ENCODE assay signal across 1 cellular context in the genomic region with DNA sequence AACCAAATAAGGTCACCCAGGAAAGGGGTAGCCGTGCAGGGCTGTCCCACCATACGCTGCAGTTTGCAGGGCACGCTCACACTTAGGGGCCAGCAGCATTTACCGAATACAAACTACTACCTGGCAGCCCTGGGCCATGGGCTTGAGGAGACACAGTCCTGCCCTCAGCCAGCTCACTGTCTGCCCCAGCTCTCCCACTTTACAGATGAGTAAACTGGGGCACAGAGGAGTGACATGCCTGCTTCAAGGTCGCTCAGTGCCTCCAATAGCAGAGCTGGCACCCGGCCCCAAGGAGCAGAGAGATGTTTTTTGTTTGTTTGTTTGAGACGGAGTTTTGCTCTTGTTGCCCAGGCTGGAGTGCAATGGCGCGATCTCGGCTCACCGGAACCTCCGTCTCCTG.
TF ChIP-seq lines count a peak whose summit lies in the region.

No MANE protein-coding gene starts in this region.

TF ChIP-seq in endothelial cell of umbilical vein, 7 proteins besides CTCF, POLR2A, EP300 and RAD21:
- no peak for TF ChIP-seq GATA2 (IDR thresholded peaks at IDR 0.05; ENCODE audit: insufficient read depth, insufficient read length, low read depth, low read length)
